ENCODE assay signal across 10 cellular contexts in the genomic region with DNA sequence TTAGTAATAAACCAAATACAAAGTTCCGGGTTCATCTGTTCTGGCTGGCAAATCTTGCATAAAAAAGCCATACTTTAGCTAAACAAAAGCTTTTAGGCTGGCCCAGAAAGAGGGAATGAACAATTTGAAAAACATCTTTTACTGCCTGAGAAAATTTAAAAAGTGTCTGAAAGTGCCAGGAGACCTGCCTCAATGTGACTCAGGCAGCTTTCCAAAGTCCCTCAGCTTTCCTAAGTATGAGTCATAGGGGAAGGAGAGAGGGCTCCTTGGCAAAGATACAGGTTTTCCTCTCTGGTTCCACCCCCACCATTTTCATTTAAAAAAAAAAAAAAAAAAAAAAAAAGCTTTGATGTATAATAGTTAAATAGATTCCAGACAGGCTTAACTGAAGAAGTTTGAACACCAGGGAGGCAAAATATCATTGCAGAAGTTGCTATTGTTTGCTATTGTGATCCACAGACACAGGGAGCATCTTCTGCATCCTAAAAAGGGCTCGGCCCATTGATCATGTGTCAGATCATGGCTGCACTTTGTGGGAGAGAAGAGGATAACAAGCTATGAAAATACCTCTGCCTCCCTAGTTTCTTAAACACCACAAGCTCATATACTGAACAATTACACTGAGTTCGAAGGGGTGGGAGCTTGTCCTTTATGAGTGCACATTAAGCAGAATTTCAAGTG.
DNase-seq lines count a peak whose midpoint lies in the region; ATAC-seq and TF ChIP-seq lines count a peak whose summit lies in the region.
"Had no signal": no experiment of that assay in that cellular context is flagged by ENCODE, and none has a peak within 500 bp of the region (broad histone marks: within the 10 kb centered on the region; RNA-seq: fewer than 3 reads in every experiment).

No MANE protein-coding gene starts in this region.

- no peaks in the 10 kb centered on the region for H3K23me2 ChIP-seq in H9 (ENCODE audit: insufficient read length, low read depth, low read length, poor library complexity, severe bottlenecking)

- H2BK5ac ChIP-seq in H9 (ENCODE audit: insufficient read length, low read length) = no peak overlapping the region

- no peaks in the 10 kb centered on the region for H3K27me3 ChIP-seq in H9 (ENCODE audit: insufficient read depth, low read length)
- H3K27me3 ChIP-seq in WERI-Rb-1 (ENCODE audit: insufficient read depth, low read depth, severe bottlenecking) = no peaks in the 10 kb centered on the region
- no peaks in the 10 kb centered on the region for H3K27me3 ChIP-seq in right atrium auricular region

- H3K56ac ChIP-seq in H9 (ENCODE audit: insufficient read length, low read depth, low read length) = no peak overlapping the region

- no CpG with 5 or more reads among the region's 3 CpGs for WGBS in H9 (ENCODE audit: extremely low coverage, insufficient read length, low lambda C conversion rate)

- H2AK5ac ChIP-seq in H9 (ENCODE audit: insufficient read length, low read length) = no peak overlapping the region

- no peaks in the 10 kb centered on the region for H3K9me3 ChIP-seq in H9 (ENCODE audit: control insufficient read depth, low read depth, low read length)
- no peaks in the 10 kb centered on the region for H3K9me3 ChIP-seq in WERI-Rb-1 (ENCODE audit: severe bottlenecking)
- no peaks in the 10 kb centered on the region for H3K9me3 ChIP-seq in right atrium auricular region

- no peak overlapping the region for H3K4ac ChIP-seq in H9 (ENCODE audit: low read depth, low read length)

- H3K27ac Mint-ChIP-seq in H9 = peak overlapping the region in 2 of 3 experiments; percentile 30 to 36; a peak in 2 of 7 replicates
- H3K27ac Mint-ChIP-seq: memory B cell had no signal

- H2BK15ac ChIP-seq in H9 (ENCODE audit: low read depth, low read length) = no peak overlapping the region

- H3K36me3 Mint-ChIP-seq in H9 (ENCODE audit: insufficient read depth in 1 of 3, low read depth in 3 of 3) = peaks cover 0 to 6% (median 2%) of the 10 kb centered on the region in 3 experiments; a peak in 3 of 7 replicates

- ATAC-seq in HG02938 (IDR thresholded peaks at IDR 0.05; ENCODE audit: unreplicated experiment) = no peak
- no peak for ATAC-seq in GM21360 (IDR thresholded peaks at IDR 0.05; ENCODE audit: unreplicated experiment)
- ATAC-seq: activated CD4-positive, CD25-positive, alpha-beta regulatory T cell treated with anti-CD3 and anti-CD28 coated beads, Interleukin-2, amount 50 U/mL, for 24 hours had no signal

- no peak overlapping the region for H3K4me3 Mint-ChIP-seq in H9
- H3K4me3 Mint-ChIP-seq: memory B cell had no signal

- no peaks in the 10 kb centered on the region for H3K79me1 ChIP-seq in H9 (ENCODE audit: insufficient read depth, low read depth, low read length, poor library complexity, severe bottlenecking)

- TF ChIP-seq CTCF in H9 (conservative IDR thresholded peaks at IDR 0.05) (no peak), WERI-Rb-1 (IDR thresholded peaks at IDR 0.05; ENCODE audit: low read depth, low read length) (no peak), right atrium auricular region (IDR thresholded peaks at IDR 0.05) (no peak)

- DNase-seq in H9 = no peak
- DNase-seq in WERI-Rb-1 = no peak
- peak; percentile 61 for DNase-seq in right atrium auricular region (ENCODE audit: low spot score)
- DNase-seq in substantia nigra (lab: John Stamatoyannopoulos, UW) = peak in 11 of 49 donors; percentile 10 to 68 (median 30)
- no peak for DNase-seq in NCI-H1694 treated with DMSO at 0.1 percent for 48 hours (lab: John Stamatoyannopoulos, UW)
- no peak for DNase-seq in T-helper 1 cell

- H3K79me2 ChIP-seq in H9 (ENCODE audit: insufficient read depth, low read length) = no peaks in the 10 kb centered on the region

- H4K20me1 ChIP-seq in H9 (ENCODE audit: control insufficient read depth, insufficient read depth, insufficient read length) = no peaks in the 10 kb centered on the region

- no peak overlapping the region for H3T11ph ChIP-seq in H9 (ENCODE audit: low read length)

- no peak overlapping the region for H3K18ac ChIP-seq in H9 (ENCODE audit: insufficient read length, low read depth, low read length)

- H2BK20ac ChIP-seq in H9 (ENCODE audit: low read depth, low read length, poor library complexity, severe bottlenecking) = no peak overlapping the region

- H3K36me3 ChIP-seq in WERI-Rb-1 (no peaks in the 10 kb centered on the region; the same call in 1 of the 2 replicates), right atrium auricular region (no peaks in the 10 kb centered on the region)

- H3K9ac ChIP-seq in H9 (ENCODE audit: extremely low read depth, insufficient read length, low read length) = no peak overlapping the region

- H3K27me3 Mint-ChIP-seq in H9 (ENCODE audit: low read depth) = no peaks in the 10 kb centered on the region
- H3K27me3 Mint-ChIP-seq: memory B cell had no signal

- no peaks in the 10 kb centered on the region for H3K9me3 Mint-ChIP-seq in H9
- H3K9me3 Mint-ChIP-seq: memory B cell had no signal

- no peak overlapping the region for H4K91ac ChIP-seq in H9 (ENCODE audit: insufficient read length, low read depth, low read length)

- H3K4me3 ChIP-seq in WERI-Rb-1 (ENCODE audit: low read depth, low read length) (no peak overlapping the region), right atrium auricular region (no peak overlapping the region)

- H3K4me1 Mint-ChIP-seq in H9 = peaks cover 35 to 47% of the 10 kb centered on the region in 2 experiments

- H4K5ac ChIP-seq in H9 (ENCODE audit: insufficient read length, low read depth, low read length) = no peak overlapping the region

- H3K4me1 ChIP-seq in H9 (ENCODE audit: insufficient read depth, low read length) (peaks cover 3% of the 10 kb centered on the region), right atrium auricular region (peaks cover 0 to 69% of the 10 kb centered on the region in 2 donors)

- H2AFZ ChIP-seq in H9 (ENCODE audit: low read length) = no peak overlapping the region

- no peak overlapping the region for H3K23ac ChIP-seq in H9 (ENCODE audit: insufficient read length, low read depth, low read length)

- H2BK12ac ChIP-seq in H9 (ENCODE audit: insufficient read length, low read depth, low read length) = no peak overlapping the region

- no peak overlapping the region for H4K8ac ChIP-seq in H9 (replicated peaks; ENCODE audit: insufficient read length, low read depth, low read length)

- H3K27ac ChIP-seq in H9 (ENCODE audit: insufficient read length, low read depth, low read length) (no peak overlapping the region), WERI-Rb-1 (peak overlapping the region; percentile 76; the same call in 1 of the 2 replicates), right atrium auricular region (peak overlapping the region; percentile 49 to 85), substantia nigra (ENCODE audit: low read depth, low read length, poor library complexity, severe bottlenecking) (peak overlapping the region; percentile 16)

- H3K4me2 ChIP-seq in H9 (ENCODE audit: insufficient read depth, insufficient read length, low read length) = no peak overlapping the region

- no peak overlapping the region for H2BK120ac ChIP-seq in H9 (ENCODE audit: low read depth, low read length, poor library complexity, severe bottlenecking)

- no peak overlapping the region for H3K14ac ChIP-seq in H9 (ENCODE audit: insufficient read depth, low read length)
